Comparison of ENCODE assay signal across 12 cellular contexts in genomic region chr2:12048551-12048950, GRCh38.
DNase-seq lines count a peak whose midpoint lies in the region; ATAC-seq, FAIRE-seq and TF ChIP-seq lines count a peak whose summit lies in the region.
"Had no signal": no experiment of that assay in that cellular context is flagged by ENCODE, and none has a peak within 500 bp of the region (broad histone marks: within the 10 kb centered on the region; RNA-seq: fewer than 3 reads in every experiment).

No MANE protein-coding gene starts in this region.

- H3K27me3 ChIP-seq in BLaER1 treated with 17β-estradiol and CSF1 and Interleukin-3, amounts not matched to agents 10 nM and 100 nM: peaks cover 0 to 12% (median 0%) of the 10 kb centered on the region in 11 experiments; a peak in 3 of 22 replicates
- H3K27me3 ChIP-seq in Panc1 (ENCODE audit: control insufficient read depth, insufficient read depth, low read length) (no peaks in the 10 kb centered on the region), prostate gland (replicated peaks; ENCODE audit: insufficient read depth) (no peaks in the 10 kb centered on the region)

- no peaks in the 10 kb centered on the region for H3K36me3 ChIP-seq in BLaER1 treated with 17β-estradiol and CSF1 and Interleukin-3, amounts not matched to agents 10 nM and 100 nM
- H3K36me3 ChIP-seq in Panc1 (ENCODE audit: control insufficient read depth, insufficient read depth, low read length): no peaks in the 10 kb centered on the region
- H3K36me3 ChIP-seq in prostate gland: no peaks in the 10 kb centered on the region

- TF ChIP-seq POLR2A in GM12891 (IDR thresholded peaks at IDR 0.05; ENCODE audit: low read depth, low read length) (no peak), prostate gland (IDR thresholded peaks at IDR 0.05) (no peak)

- TF ChIP-seq CTCF in Panc1 (IDR thresholded peaks at IDR 0.05) (peak; percentile 46), fibroblast of pulmonary artery (IDR thresholded peaks at IDR 0.05; ENCODE audit: low read length, missing control alignments) (peak; percentile 23), prostate gland (IDR thresholded peaks at IDR 0.05) (no peak)

- no peak for ATAC-seq in Panc1

- no TSS peak for BruUV-seq in Panc1 (replicated peaks; lab: Mats Ljungman, UMichigan)

- DNase-seq in GM12891 (ENCODE audit: insufficient read length, low spot score): no peak
- DNase-seq in Panc1 (ENCODE audit: low read depth, low spot score): no peak
- DNase-seq in fibroblast of pulmonary artery (ENCODE audit: low read depth): no peak
- no peak for DNase-seq in NCI-H524 treated with DMSO at 0.1 percent for 48 hours (lab: John Stamatoyannopoulos, UW)
- no peak for DNase-seq in prostate gland (ENCODE audit: low spot score)
- DNase-seq in cardiac septum (ENCODE audit: low spot score): no peak
- no peak for DNase-seq in foreskin melanocyte
- DNase-seq: GOT3, NCI-H1092 treated with DMSO at 0.1 percent for 48 hours had no signal

- in situ Hi-C loops in Panc1 (cut with HindIII; ENCODE audit: low pct_unique_long_range_greater_than_20kb, low sequenced_read_pairs): no loop called here

- 80% methylated on average over 4 of the region's 4 CpGs for WGBS in prostate gland

- FAIRE-seq in GM12891 (lab: Jason Lieb, UNC): peak; percentile 65
- FAIRE-seq: RCC 7860 had no signal

- peak overlapping the region in 9 of 11 experiments; percentile 14 to 90 (median 85); a peak in 19 of 22 replicates for H3K4me2 ChIP-seq in BLaER1 treated with 17β-estradiol and CSF1 and Interleukin-3, amounts not matched to agents 10 nM and 100 nM
- H3K4me2 ChIP-seq: smooth muscle cell had no signal

- POLR2A ChIA-PET in Panc1 (lab: Charles Lee): no interaction called here

- H3K9me3 ChIP-seq in BLaER1 treated with 17β-estradiol and CSF1 and Interleukin-3, amounts not matched to agents 10 nM and 100 nM (replicated peaks in 1 of 11): peaks cover 4 to 14% (median 9%) of the 10 kb centered on the region in 11 experiments
- no peaks in the 10 kb centered on the region; the same call in 1 of the 2 replicates for H3K9me3 ChIP-seq in Panc1 (ENCODE audit: control insufficient read depth, insufficient read depth, low read depth, low read length)
- H3K9me3 ChIP-seq in prostate gland: no peaks in the 10 kb centered on the region

- H3K27ac ChIP-seq in BLaER1 treated with 17β-estradiol and CSF1 and Interleukin-3, amounts not matched to agents 10 nM and 100 nM: peak overlapping the region in 1 of 11 experiments; percentile 20; a peak in 3 of 22 replicates
- no peak overlapping the region for H3K27ac ChIP-seq in Panc1 (ENCODE audit: low read length)
- no peak overlapping the region for H3K27ac ChIP-seq in prostate gland

- CTCF ChIA-PET in Panc1 (lab: Charles Lee): no interaction called here

- peaks cover 64 to 91% (median 78%) of the 10 kb centered on the region in 10 experiments for H3K4me1 ChIP-seq in BLaER1 treated with 17β-estradiol and CSF1 and Interleukin-3, amounts not matched to agents 10 nM and 100 nM
- H3K4me1 ChIP-seq in Panc1 (ENCODE audit: control insufficient read depth, insufficient read depth, low read length): no peaks in the 10 kb centered on the region
- H3K4me1 ChIP-seq in prostate gland (replicated peaks): no peaks in the 10 kb centered on the region

- no peak overlapping the region for H3K9ac ChIP-seq in BLaER1 treated with 17β-estradiol and CSF1 and Interleukin-3, amounts not matched to agents 10 nM and 100 nM

- H3K4me3 ChIP-seq in BLaER1 treated with 17β-estradiol and CSF1 and Interleukin-3, amounts not matched to agents 10 nM and 100 nM: no peak overlapping the region
- no peak overlapping the region for H3K4me3 ChIP-seq in Panc1 (ENCODE audit: low read depth in 2 of 2, low read length in 2 of 2)
- no peak overlapping the region for H3K4me3 ChIP-seq in fibroblast of pulmonary artery (replicated peaks; ENCODE audit: low read depth, low read length)
- no peak overlapping the region for H3K4me3 ChIP-seq in prostate gland
- H3K4me3 ChIP-seq: smooth muscle cell had no signal

- H4K20me1 ChIP-seq in BLaER1 treated with 17β-estradiol and CSF1 and Interleukin-3, amounts not matched to agents 10 nM and 100 nM: no peaks in the 10 kb centered on the region

- intact Hi-C loops in Panc1 (cut with micrococcal nuclease; ENCODE audit: unreplicated experiment): no loop called here
- intact Hi-C loops in prostate gland (cut with DNase I): no loop called here
- intact Hi-C loops in cardiac septum (cut with DNase I): loop anchor here (5.0 kb wide), 1 partner anchor 181 kb away; no protein-coding TSS in a partner anchor

TF ChIP-seq in GM12891, 5 proteins besides CTCF, POLR2A, EP300 and RAD21:
- TF ChIP-seq TAF1 (IDR thresholded peaks at IDR 0.05; ENCODE audit: low read depth, low read length): no peak
- no peak for TF ChIP-seq PAX5 (IDR thresholded peaks at IDR 0.05; ENCODE audit: insufficient read depth, low read length, severe bottlenecking)
- TF ChIP-seq SPI1 (IDR thresholded peaks at IDR 0.05; ENCODE audit: low read depth, low read length): no peak
- no peak for TF ChIP-seq POLR2AphosphoS5 (IDR thresholded peaks at IDR 0.05; ENCODE audit: low read depth, low read length)
- no peak for TF ChIP-seq POU2F2 (IDR thresholded peaks at IDR 0.05; ENCODE audit: low read depth, low read length)

Comparison
In these comparisons a context has a peak if more than half of its experiments do, and no peak if none do; other contexts are left out.
1. CTCF ChIP-seq: peak in Panc1 (single experiment) and fibroblast of pulmonary artery (single experiment); none in prostate gland (0 of 4).